In genomic region chr21:16308269-16308668, GRCh38 we compare ENCODE assay signal across 8 cellular contexts.
DNase-seq lines count a peak whose midpoint lies in the region; ATAC-seq and TF ChIP-seq lines count a peak whose summit lies in the region.

No MANE protein-coding gene starts in this region.

- H3K27ac ChIP-seq in colonic mucosa: no peak overlapping the region

- no peaks in the 10 kb centered on the region for H3K36me3 ChIP-seq in colonic mucosa

- no peak overlapping the region for H3K9ac ChIP-seq in colonic mucosa (ENCODE audit: low read depth in 2 of 2, low read length in 2 of 2)

- peak; percentile 8 for DNase-seq in LHCN-M2 (ENCODE audit: low read depth)
- DNase-seq in epithelial cell of esophagus (ENCODE audit: low read depth): peak; percentile 72
- DNase-seq in renal cortical epithelial cell (ENCODE audit: low read depth): peak; percentile 43
- DNase-seq in colonic mucosa: no peak
- DNase-seq in activated naive CD4-positive, alpha-beta T cell treated with Interleukin-2 at 50 U/mL for 16 hours: no peak
- DNase-seq in NCI-H1092 treated with DMSO at 0.1 percent for 48 hours (lab: John Stamatoyannopoulos, UW): no peak
- DNase-seq in middle frontal gyrus (ENCODE audit: extremely low spot score, low spot score): no peak

- no peaks in the 10 kb centered on the region for H3K27me3 ChIP-seq in colonic mucosa

- no peak for TF ChIP-seq CTCF in epithelial cell of esophagus (IDR thresholded peaks at IDR 0.05; ENCODE audit: insufficient read depth, low read depth, low read length, missing control alignments)
- TF ChIP-seq CTCF in colonic mucosa (IDR thresholded peaks at IDR 0.05): no peak

- no peaks in the 10 kb centered on the region for H3K9me3 ChIP-seq in colonic mucosa

- no peaks in the 10 kb centered on the region for H3K4me1 ChIP-seq in colonic mucosa

- intact Hi-C loops in colonic mucosa (cut with DNase I): no loop called here

- H3K4me3 ChIP-seq in epithelial cell of esophagus (ENCODE audit: low read length): peak overlapping the region; percentile 21
- H3K4me3 ChIP-seq in colonic mucosa: no peak overlapping the region

- ATAC-seq in GM18861 (IDR thresholded peaks at IDR 0.05; ENCODE audit: unreplicated experiment): peak; percentile 68

Comparison
In these comparisons a context has a peak if more than half of its experiments do, and no peak if none do; other contexts are left out.
1. DNase-seq: peak in LHCN-M2 (single experiment), epithelial cell of esophagus (single experiment) and renal cortical epithelial cell (single experiment); none in colonic mucosa (single experiment), activated naive CD4-positive, alpha-beta T cell treated with Interleukin-2 at 50 U/mL for 16 hours (single experiment), NCI-H1092 treated with DMSO at 0.1 percent for 48 hours (single experiment) and middle frontal gyrus (single experiment).